Comparison of ENCODE assay signal across 8 cellular contexts in the genomic region with DNA sequence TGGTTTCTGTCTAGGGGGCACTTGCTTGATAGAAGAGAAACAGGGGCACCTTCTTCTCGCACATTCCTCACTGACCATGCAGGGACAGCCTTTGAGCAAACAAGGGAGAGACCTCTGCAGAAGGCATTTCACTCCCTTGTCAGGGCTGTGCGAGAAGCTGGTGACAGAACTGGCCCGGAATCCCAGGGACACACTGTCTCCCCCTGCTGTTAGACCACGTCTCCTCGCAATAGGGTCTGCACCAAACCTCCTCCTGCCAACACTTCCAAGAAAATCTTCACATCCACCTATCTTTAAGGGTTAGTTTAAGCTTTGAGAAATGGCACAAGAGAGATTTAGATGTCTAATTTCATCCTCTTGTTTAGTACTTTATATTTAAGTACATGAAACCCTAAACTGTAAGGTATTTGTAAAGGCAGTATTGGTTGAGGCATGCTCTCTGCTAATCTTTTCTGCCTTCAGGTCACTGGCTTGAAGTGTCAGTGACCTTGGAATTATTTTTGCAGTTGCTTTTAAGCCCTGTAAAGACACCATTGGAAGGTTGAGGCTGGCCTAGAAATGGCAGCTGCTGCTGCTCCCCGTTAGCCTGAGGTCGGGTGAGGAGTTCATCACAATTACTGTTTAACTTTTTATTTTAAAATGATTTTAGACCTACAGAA.
DNase-seq lines count a peak whose midpoint lies in the region.

No MANE protein-coding gene starts in this region.

- peak; percentile 67 for DNase-seq in activated CD8-positive, alpha-beta memory T cell treated with anti-CD3 and anti-CD28 coated beads for 24 hours
- no peak for DNase-seq in activated CD8-positive, alpha-beta memory T cell treated with anti-CD3 and anti-CD28 coated beads, Interleukin-2, amount 50 U/mL, for 48 hours
- DNase-seq in NCI-H1092 treated with DMSO at 0.1 percent for 48 hours (lab: John Stamatoyannopoulos, UW), result peak; percentile 38
- DNase-seq in activated gamma-delta T cell treated with anti-CD3 and anti-CD28 coated beads, Interleukin-2, amount 50 U/mL, for 16 hours (ENCODE audit: low read depth), result peak; percentile 31
- DNase-seq in iPS-NIHi11 (ENCODE audit: low spot score), result peak; percentile 85
- peak; percentile 19 for DNase-seq in stimulated activated CD8-positive, alpha-beta memory T cell treated with anti-CD3 and anti-CD28 coated beads, Interleukin-4, amount 100 ng/mL, for 24 hours (ENCODE audit: low read depth)
- DNase-seq in DMS79 (lab: John Stamatoyannopoulos, UW), result no peak
- DNase-seq in foreskin melanocyte, result no peak

Comparison
In these comparisons a context has a peak if more than half of its experiments do, and no peak if none do; other contexts are left out.
1. DNase-seq: peak in activated CD8-positive, alpha-beta memory T cell treated with anti-CD3 and anti-CD28 coated beads for 24 hours (single experiment), NCI-H1092 treated with DMSO at 0.1 percent for 48 hours (single experiment), activated gamma-delta T cell treated with anti-CD3 and anti-CD28 coated beads, Interleukin-2, amount 50 U/mL, for 16 hours (single experiment), iPS-NIHi11 (single experiment) and stimulated activated CD8-positive, alpha-beta memory T cell treated with anti-CD3 and anti-CD28 coated beads, Interleukin-4, amount 100 ng/mL, for 24 hours (single experiment); none in activated CD8-positive, alpha-beta memory T cell treated with anti-CD3 and anti-CD28 coated beads, Interleukin-2, amount 50 U/mL, for 48 hours (single experiment), DMS79 (single experiment) and foreskin melanocyte (single experiment).